Comparison of ENCODE assay signal across 1 cellular context in the genomic region with DNA sequence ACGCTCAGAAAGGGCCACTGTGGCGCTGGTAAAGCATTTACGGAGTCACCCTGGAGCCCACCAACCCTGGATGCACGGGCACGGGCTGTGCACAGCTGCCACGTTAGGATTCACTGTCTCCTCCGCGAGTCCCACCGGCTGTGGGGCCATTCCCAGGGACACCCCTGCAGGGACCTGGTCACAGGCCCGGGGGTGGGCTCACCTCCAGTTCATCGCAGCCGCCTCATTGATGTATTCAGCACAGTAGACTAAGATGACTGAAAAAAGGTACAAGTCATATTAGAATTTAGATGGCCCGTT.
TF ChIP-seq lines count a peak whose summit lies in the region.

No MANE protein-coding gene starts in this region.

TF ChIP-seq in GM12878, 131 proteins besides CTCF, POLR2A, EP300 and RAD21:
- TF ChIP-seq SRF (IDR thresholded peaks at IDR 0.05; ENCODE audit: low read depth in 2 of 2, low read length in 2 of 2), result no peak
- TF ChIP-seq TARDBP (IDR thresholded peaks at IDR 0.05; ENCODE audit: borderline replicate concordance), result no peak
- TF ChIP-seq NR2C1 (IDR thresholded peaks at IDR 0.05), result no peak
- no peak for TF ChIP-seq KLF5 (IDR thresholded peaks at IDR 0.05; ENCODE audit: partially characterized antibody)
